In genomic region chr4:127501103-127501502, GRCh38 we compare ENCODE assay signal across 13 cellular contexts.
DNase-seq lines count a peak whose midpoint lies in the region; ATAC-seq and TF ChIP-seq lines count a peak whose summit lies in the region.
"Had no signal": no experiment of that assay in that cellular context is flagged by ENCODE, and none has a peak within 500 bp of the region (broad histone marks: within the 10 kb centered on the region; RNA-seq: fewer than 3 reads in every experiment).

No MANE protein-coding gene starts in this region.

- H3K36me3 ChIP-seq in gastrocnemius medialis: no peaks in the 10 kb centered on the region
- H3K36me3 ChIP-seq: vagina had no signal

- H3K27ac ChIP-seq in gastrocnemius medialis: no peak overlapping the region
- H3K27ac ChIP-seq: vagina had no signal

- no peak for TF ChIP-seq CTCF in gastrocnemius medialis (IDR thresholded peaks at IDR 0.05 in 4 of 5, conservative IDR thresholded peaks at IDR 0.05 in 1 of 5)

- no peak for TF ChIP-seq POLR2A in gastrocnemius medialis (IDR thresholded peaks at IDR 0.05)

- no peaks in the 10 kb centered on the region for H3K27me3 ChIP-seq in gastrocnemius medialis
- H3K27me3 ChIP-seq: vagina had no signal

- ATAC-seq in SK-N-SH treated with all-trans-retinoic acid at 6 μM for 48 hours (peak; percentile 58), sciatic nerve (peak; percentile 48), gastrocnemius medialis (no peak), GM21447 (IDR thresholded peaks at IDR 0.05; ENCODE audit: unreplicated experiment) (no peak)
- ATAC-seq: activated CD4-positive, alpha-beta T cell treated with anti-CD3 and anti-CD28 coated beads for 36 hours; stimulated activated naive B cell treated with anti-CD40 and anti-IgM and Interleukin-4, amounts not matched to agents 10 μg/mL and 1 μg/mL and 100 μg/mL, for 72 hours had no signal

- no peak overlapping the region for H3K4me3 ChIP-seq in gastrocnemius medialis
- H3K4me3 ChIP-seq: vagina had no signal

- in situ Hi-C loops in gastrocnemius medialis (cut with MboI; ENCODE audit: low sequenced_read_pairs in 4 of 4): no loop called here

- DNase-seq in Kasumi-1 (lab: John Stamatoyannopoulos, UW) (peak; percentile 24 to 44), fibroblast of gingiva (ENCODE audit: low read depth) (peak; percentile 52), sciatic nerve (ENCODE audit: low spot score) (no peak), gastrocnemius medialis (no peak), activated gamma-delta T cell treated with Interleukin-2 at 50 U/mL for 16 hours (no peak)
- DNase-seq: activated CD4-positive, alpha-beta T cell treated with anti-CD3 and anti-CD28 coated beads for 36 hours; anterior cingulate cortex; effector CD4-positive, alpha-beta T cell; NCI-H2171; stimulated activated naive B cell treated with anti-CD40 and anti-IgM and Interleukin-4, amounts not matched to agents 10 μg/mL and 1 μg/mL and 100 μg/mL, for 72 hours had no signal

- intact Hi-C loops in sciatic nerve (cut with DNase I) (no loop called here), gastrocnemius medialis (cut with DNase I; ENCODE audit: low total_unique reads) (no loop called here)

- no peaks in the 10 kb centered on the region for H3K9me3 ChIP-seq in gastrocnemius medialis
- H3K9me3 ChIP-seq: vagina had no signal

- H3K4me1 ChIP-seq in gastrocnemius medialis: peaks cover 0 to 3% of the 10 kb centered on the region in 2 donors
- H3K4me1 ChIP-seq: vagina had no signal

TF ChIP-seq in SK-N-SH treated with all-trans-retinoic acid at 6 μM for 48 hours, 23 proteins besides CTCF, POLR2A, EP300 and RAD21:
- no peak for TF ChIP-seq OSR1 (CRISPR knock-in tag; IDR thresholded peaks at IDR 0.05)
- no peak for TF ChIP-seq SNAI2 (CRISPR knock-in tag; IDR thresholded peaks at IDR 0.05)
- no peak for TF ChIP-seq ZNF70 (CRISPR knock-in tag; IDR thresholded peaks at IDR 0.05)
- no peak for TF ChIP-seq ZC3H10 (CRISPR knock-in tag; IDR thresholded peaks at IDR 0.05)
- no peak for TF ChIP-seq TSHZ2 (CRISPR knock-in tag; IDR thresholded peaks at IDR 0.05)
- no peak for TF ChIP-seq PATZ1 (CRISPR knock-in tag; IDR thresholded peaks at IDR 0.05; ENCODE audit: borderline replicate concordance)
- TF ChIP-seq RARB (CRISPR knock-in tag; IDR thresholded peaks at IDR 0.05): no peak

Comparison
In these comparisons a context has a peak if more than half of its experiments do, and no peak if none do; other contexts are left out.
1. DNase-seq: peak in Kasumi-1 (2 of 2) and fibroblast of gingiva (single experiment); none in sciatic nerve (single experiment), gastrocnemius medialis (0 of 2) and activated gamma-delta T cell treated with Interleukin-2 at 50 U/mL for 16 hours (single experiment).
2. ATAC-seq: peak in SK-N-SH treated with all-trans-retinoic acid at 6 μM for 48 hours (single experiment) and sciatic nerve (single experiment); none in gastrocnemius medialis (0 of 2) and GM21447 (single experiment).